1 cellular context compared by ENCODE assay signal in the genomic region with DNA sequence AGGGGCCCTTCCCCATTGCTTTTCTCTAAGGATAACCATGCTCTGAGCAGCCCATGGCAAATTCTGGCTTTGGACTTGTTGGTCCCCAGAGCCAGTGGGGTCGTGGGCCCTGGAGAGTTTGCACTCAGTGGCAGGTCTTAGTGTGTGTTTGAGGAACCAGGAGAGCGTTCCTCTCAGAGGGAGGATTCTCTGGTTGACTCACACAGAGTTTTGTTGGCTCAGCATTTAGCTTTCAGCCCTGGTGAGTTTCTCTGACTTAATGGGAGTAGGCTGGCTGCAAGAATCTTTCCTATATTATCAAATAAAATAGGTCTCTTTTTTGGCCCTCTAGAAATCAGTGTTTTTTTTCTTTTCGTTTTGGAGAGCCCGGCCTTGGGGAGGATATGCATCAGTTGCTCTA.
TF ChIP-seq lines count a peak whose summit lies in the region.

No MANE protein-coding gene starts in this region.

TF ChIP-seq in GM12878, 131 proteins besides CTCF, POLR2A, EP300 and RAD21 (continued from another document and continues in another):
- TF ChIP-seq ZNF274 (IDR thresholded peaks at IDR 0.05; ENCODE audit: insufficient read depth, insufficient read length) (no peak), RELA (IDR thresholded peaks at IDR 0.05; ENCODE audit: borderline replicate concordance, partially characterized antibody) (no peak), ZNF207 (IDR thresholded peaks at IDR 0.05; ENCODE audit: borderline replicate concordance) (no peak), BACH1 (IDR thresholded peaks at IDR 0.05; ENCODE audit: borderline replicate concordance) (no peak), MTA3 (IDR thresholded peaks at IDR 0.05; ENCODE audit: borderline replicate concordance, low read length) (no peak), FOXK2 (IDR thresholded peaks at IDR 0.05) (no peak), EZH2 (IDR thresholded peaks at IDR 0.05; ENCODE audit: borderline replicate concordance, control insufficient read depth, low read depth, low read length) (no peak), KLF5 (IDR thresholded peaks at IDR 0.05; ENCODE audit: partially characterized antibody) (no peak), EED (IDR thresholded peaks at IDR 0.05; ENCODE audit: low read depth) (0 out of 2 replicates have a peak, but pooled peaks have one; percentile 50), MYC (IDR thresholded peaks at IDR 0.05; ENCODE audit: insufficient read depth, insufficient read length, insufficient replicate concordance, low read length, severe bottlenecking) (no peak), NFXL1 (IDR thresholded peaks at IDR 0.05; ENCODE audit: borderline replicate concordance) (no peak), FOS (IDR thresholded peaks at IDR 0.05; ENCODE audit: borderline replicate concordance, extremely low read depth, insufficient read length) (no peak), IKZF2 (IDR thresholded peaks at IDR 0.05) (peak; percentile 23 to 35; a peak in 2 of 4 replicates), JUNB (IDR thresholded peaks at IDR 0.05) (0 out of 2 replicates have a peak, but pooled peaks have one; percentile 34), TCF12 (IDR thresholded peaks at IDR 0.05; ENCODE audit: low read depth, low read length) (no peak), SP1 (IDR thresholded peaks at IDR 0.05; ENCODE audit: low read depth, low read length) (no peak), ASH2L (IDR thresholded peaks at IDR 0.05; ENCODE audit: borderline replicate concordance, low read depth) (no peak), ZNF622 (IDR thresholded peaks at IDR 0.05) (no peak), HDAC6 (IDR thresholded peaks at IDR 0.05; ENCODE audit: unreplicated experiment) (no peak), MXI1 (IDR thresholded peaks at IDR 0.05; ENCODE audit: low read depth, low read length) (no peak), BHLHE40 (IDR thresholded peaks at IDR 0.05; ENCODE audit: borderline replicate concordance in 1 of 2, low read depth in 2 of 2, low read length in 1 of 2) (no peak), ZNF217 (IDR thresholded peaks at IDR 0.05) (no peak), SREBF2 (IDR thresholded peaks at IDR 0.05; ENCODE audit: low read length) (no peak), JUND (IDR thresholded peaks at IDR 0.05; ENCODE audit: low read depth, low read length) (0 out of 2 replicates have a peak, but pooled peaks have one; percentile 22), IRF4 (IDR thresholded peaks at IDR 0.05; ENCODE audit: low read depth, low read length) (peak; percentile 71; the same call in 1 of the 2 replicates), ZSCAN29 (IDR thresholded peaks at IDR 0.05) (no peak), CEBPB (IDR thresholded peaks at IDR 0.05; ENCODE audit: borderline replicate concordance in 1 of 2, low read depth in 2 of 2, low read length in 2 of 2) (no peak), KDM1A (IDR thresholded peaks at IDR 0.05; ENCODE audit: borderline replicate concordance) (no peak), HDAC2 (IDR thresholded peaks at IDR 0.05) (no peak), POU2F2 (IDR thresholded peaks at IDR 0.05; ENCODE audit: borderline replicate concordance, low read depth, low read length) (no peak), MEF2B (IDR thresholded peaks at IDR 0.05; ENCODE audit: partially characterized antibody, poor library complexity, severe bottlenecking) (peak; percentile 11), ESRRA (IDR thresholded peaks at IDR 0.05; ENCODE audit: low read length) (no peak), SMAD1 (IDR thresholded peaks at IDR 0.05; ENCODE audit: low read depth, partially characterized antibody) (no peak), STAT1 (conservative IDR thresholded peaks at IDR 0.05) (no peak), IKZF1 (conservative IDR thresholded peaks at IDR 0.05) (0 out of 2 replicates have a peak, but pooled peaks have one; percentile 9)
- TF ChIP-seq, protein P1, sequence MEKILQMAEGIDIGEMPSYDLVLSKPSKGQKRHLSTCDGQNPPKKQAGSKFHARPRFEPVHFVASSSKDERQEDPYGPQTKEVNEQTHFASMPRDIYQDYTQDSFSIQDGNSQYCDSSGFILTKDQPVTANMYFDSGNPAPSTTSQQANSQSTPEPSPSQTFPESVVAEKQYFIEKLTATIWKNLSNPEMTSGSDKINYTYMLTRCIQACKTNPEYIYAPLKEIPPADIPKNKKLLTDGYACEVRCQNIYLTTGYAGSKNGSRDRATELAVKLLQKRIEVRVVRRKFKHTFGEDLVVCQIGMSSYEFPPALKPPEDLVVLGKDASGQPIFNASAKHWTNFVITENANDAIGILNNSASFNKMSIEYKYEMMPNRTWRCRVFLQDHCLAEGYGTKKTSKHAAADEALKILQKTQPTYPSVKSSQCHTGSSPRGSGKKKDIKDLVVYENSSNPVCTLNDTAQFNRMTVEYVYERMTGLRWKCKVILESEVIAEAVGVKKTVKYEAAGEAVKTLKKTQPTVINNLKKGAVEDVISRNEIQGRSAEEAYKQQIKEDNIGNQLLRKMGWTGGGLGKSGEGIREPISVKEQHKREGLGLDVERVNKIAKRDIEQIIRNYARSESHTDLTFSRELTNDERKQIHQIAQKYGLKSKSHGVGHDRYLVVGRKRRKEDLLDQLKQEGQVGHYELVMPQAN (conservative IDR thresholded peaks at IDR 0.05) = no peak
- TF ChIP-seq, protein P2, sequence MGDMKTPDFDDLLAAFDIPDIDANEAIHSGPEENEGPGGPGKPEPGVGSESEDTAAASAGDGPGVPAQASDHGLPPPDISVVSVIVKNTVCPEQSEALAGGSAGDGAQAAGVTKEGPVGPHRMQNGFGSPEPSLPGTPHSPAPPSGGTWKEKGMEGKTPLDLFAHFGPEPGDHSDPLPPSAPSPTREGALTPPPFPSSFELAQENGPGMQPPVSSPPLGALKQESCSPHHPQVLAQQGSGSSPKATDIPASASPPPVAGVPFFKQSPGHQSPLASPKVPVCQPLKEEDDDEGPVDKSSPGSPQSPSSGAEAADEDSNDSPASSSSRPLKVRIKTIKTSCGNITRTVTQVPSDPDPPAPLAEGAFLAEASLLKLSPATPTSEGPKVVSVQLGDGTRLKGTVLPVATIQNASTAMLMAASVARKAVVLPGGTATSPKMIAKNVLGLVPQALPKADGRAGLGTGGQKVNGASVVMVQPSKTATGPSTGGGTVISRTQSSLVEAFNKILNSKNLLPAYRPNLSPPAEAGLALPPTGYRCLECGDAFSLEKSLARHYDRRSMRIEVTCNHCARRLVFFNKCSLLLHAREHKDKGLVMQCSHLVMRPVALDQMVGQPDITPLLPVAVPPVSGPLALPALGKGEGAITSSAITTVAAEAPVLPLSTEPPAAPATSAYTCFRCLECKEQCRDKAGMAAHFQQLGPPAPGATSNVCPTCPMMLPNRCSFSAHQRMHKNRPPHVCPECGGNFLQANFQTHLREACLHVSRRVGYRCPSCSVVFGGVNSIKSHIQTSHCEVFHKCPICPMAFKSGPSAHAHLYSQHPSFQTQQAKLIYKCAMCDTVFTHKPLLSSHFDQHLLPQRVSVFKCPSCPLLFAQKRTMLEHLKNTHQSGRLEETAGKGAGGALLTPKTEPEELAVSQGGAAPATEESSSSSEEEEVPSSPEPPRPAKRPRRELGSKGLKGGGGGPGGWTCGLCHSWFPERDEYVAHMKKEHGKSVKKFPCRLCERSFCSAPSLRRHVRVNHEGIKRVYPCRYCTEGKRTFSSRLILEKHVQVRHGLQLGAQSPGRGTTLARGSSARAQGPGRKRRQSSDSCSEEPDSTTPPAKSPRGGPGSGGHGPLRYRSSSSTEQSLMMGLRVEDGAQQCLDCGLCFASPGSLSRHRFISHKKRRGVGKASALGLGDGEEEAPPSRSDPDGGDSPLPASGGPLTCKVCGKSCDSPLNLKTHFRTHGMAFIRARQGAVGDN (IDR thresholded peaks at IDR 0.05) = no peak
- TF ChIP-seq, protein P3, sequence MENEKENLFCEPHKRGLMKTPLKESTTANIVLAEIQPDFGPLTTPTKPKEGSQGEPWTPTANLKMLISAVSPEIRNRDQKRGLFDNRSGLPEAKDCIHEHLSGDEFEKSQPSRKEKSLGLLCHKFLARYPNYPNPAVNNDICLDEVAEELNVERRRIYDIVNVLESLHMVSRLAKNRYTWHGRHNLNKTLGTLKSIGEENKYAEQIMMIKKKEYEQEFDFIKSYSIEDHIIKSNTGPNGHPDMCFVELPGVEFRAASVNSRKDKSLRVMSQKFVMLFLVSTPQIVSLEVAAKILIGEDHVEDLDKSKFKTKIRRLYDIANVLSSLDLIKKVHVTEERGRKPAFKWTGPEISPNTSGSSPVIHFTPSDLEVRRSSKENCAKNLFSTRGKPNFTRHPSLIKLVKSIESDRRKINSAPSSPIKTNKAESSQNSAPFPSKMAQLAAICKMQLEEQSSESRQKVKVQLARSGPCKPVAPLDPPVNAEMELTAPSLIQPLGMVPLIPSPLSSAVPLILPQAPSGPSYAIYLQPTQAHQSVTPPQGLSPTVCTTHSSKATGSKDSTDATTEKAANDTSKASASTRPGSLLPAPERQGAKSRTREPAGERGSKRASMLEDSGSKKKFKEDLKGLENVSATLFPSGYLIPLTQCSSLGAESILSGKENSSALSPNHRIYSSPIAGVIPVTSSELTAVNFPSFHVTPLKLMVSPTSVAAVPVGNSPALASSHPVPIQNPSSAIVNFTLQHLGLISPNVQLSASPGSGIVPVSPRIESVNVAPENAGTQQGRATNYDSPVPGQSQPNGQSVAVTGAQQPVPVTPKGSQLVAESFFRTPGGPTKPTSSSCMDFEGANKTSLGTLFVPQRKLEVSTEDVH (IDR thresholded peaks at IDR 0.05; ENCODE audit: low read depth, partially characterized antibody) = no peak
- TF ChIP-seq, protein P4, sequence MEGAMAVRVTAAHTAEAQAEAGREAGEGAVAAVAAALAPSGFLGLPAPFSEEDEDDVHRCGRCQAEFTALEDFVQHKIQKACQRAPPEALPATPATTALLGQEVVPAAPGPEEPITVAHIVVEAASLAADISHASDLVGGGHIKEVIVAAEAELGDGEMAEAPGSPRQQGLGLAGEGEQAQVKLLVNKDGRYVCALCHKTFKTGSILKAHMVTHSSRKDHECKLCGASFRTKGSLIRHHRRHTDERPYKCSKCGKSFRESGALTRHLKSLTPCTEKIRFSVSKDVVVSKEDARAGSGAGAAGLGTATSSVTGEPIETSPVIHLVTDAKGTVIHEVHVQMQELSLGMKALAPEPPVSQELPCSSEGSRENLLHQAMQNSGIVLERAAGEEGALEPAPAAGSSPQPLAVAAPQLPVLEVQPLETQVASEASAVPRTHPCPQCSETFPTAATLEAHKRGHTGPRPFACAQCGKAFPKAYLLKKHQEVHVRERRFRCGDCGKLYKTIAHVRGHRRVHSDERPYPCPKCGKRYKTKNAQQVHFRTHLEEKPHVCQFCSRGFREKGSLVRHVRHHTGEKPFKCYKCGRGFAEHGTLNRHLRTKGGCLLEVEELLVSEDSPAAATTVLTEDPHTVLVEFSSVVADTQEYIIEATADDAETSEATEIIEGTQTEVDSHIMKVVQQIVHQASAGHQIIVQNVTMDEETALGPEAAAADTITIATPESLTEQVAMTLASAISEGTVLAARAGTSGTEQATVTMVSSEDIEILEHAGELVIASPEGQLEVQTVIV (IDR thresholded peaks at IDR 0.05; ENCODE audit: borderline replicate concordance, partially characterized antibody) = no peak
- TF ChIP-seq, protein P5, sequence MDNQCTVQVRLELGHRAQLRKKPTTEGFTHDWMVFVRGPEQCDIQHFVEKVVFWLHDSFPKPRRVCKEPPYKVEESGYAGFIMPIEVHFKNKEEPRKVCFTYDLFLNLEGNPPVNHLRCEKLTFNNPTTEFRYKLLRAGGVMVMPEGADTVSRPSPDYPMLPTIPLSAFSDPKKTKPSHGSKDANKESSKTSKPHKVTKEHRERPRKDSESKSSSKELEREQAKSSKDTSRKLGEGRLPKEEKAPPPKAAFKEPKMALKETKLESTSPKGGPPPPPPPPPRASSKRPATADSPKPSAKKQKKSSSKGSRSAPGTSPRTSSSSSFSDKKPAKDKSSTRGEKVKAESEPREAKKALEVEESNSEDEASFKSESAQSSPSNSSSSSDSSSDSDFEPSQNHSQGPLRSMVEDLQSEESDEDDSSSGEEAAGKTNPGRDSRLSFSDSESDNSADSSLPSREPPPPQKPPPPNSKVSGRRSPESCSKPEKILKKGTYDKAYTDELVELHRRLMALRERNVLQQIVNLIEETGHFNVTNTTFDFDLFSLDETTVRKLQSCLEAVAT (IDR thresholded peaks at IDR 0.05) = no peak
- TF ChIP-seq, protein P6, sequence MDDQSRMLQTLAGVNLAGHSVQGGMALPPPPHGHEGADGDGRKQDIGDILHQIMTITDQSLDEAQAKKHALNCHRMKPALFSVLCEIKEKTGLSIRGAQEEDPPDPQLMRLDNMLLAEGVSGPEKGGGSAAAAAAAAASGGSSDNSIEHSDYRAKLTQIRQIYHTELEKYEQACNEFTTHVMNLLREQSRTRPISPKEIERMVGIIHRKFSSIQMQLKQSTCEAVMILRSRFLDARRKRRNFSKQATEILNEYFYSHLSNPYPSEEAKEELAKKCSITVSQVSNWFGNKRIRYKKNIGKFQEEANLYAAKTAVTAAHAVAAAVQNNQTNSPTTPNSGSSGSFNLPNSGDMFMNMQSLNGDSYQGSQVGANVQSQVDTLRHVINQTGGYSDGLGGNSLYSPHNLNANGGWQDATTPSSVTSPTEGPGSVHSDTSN (IDR thresholded peaks at IDR 0.05; ENCODE audit: insufficient replicate concordance, low read depth, low read length) = no peak
- TF ChIP-seq, protein P7, sequence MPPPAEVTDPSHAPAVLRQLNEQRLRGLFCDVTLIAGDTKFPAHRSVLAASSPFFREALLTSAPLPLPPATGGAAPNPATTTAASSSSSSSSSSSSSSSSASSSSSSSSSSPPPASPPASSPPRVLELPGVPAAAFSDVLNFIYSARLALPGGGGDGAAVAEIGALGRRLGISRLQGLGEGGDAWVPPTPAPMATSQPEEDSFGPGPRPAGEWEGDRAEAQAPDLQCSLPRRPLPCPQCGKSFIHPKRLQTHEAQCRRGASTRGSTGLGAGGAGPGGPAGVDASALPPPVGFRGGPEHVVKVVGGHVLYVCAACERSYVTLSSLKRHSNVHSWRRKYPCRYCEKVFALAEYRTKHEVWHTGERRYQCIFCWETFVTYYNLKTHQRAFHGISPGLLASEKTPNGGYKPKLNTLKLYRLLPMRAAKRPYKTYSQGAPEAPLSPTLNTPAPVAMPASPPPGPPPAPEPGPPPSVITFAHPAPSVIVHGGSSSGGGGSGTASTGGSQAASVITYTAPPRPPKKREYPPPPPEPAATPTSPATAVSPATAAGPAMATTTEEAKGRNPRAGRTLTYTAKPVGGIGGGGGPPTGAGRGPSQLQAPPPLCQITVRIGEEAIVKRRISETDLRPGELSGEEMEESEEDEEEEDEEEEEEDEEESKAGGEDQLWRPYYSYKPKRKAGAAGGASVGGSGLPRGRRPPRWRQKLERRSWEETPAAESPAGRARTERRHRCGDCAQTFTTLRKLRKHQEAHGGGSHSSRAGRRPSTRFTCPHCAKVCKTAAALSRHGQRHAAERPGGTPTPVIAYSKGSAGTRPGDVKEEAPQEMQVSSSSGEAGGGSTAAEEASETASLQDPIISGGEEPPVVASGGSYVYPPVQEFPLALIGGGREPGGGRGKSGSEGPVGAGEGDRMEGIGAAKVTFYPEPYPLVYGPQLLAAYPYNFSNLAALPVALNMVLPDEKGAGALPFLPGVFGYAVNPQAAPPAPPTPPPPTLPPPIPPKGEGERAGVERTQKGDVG (CRISPR knock-in tag; IDR thresholded peaks at IDR 0.05) = no peak
- TF ChIP-seq, protein P8, sequence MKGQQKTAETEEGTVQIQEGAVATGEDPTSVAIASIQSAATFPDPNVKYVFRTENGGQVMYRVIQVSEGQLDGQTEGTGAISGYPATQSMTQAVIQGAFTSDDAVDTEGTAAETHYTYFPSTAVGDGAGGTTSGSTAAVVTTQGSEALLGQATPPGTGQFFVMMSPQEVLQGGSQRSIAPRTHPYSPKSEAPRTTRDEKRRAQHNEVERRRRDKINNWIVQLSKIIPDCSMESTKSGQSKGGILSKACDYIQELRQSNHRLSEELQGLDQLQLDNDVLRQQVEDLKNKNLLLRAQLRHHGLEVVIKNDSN (IDR thresholded peaks at IDR 0.05; ENCODE audit: borderline replicate concordance, extremely low read length, insufficient read depth, low read depth, low read length) = no peak
- TF ChIP-seq, protein P9, sequence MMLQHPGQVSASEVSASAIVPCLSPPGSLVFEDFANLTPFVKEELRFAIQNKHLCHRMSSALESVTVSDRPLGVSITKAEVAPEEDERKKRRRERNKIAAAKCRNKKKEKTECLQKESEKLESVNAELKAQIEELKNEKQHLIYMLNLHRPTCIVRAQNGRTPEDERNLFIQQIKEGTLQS (IDR thresholded peaks at IDR 0.05; ENCODE audit: borderline replicate concordance, extremely low read depth, low read depth, low read length) = no peak
